ENCODE assay signal across 7 cellular contexts in genomic region chr2:45319683-45320082, GRCh38.
"Had no signal": no experiment of that assay in that cellular context is flagged by ENCODE, and none has a peak within 500 bp of the region (broad histone marks: within the 10 kb centered on the region; RNA-seq: fewer than 3 reads in every experiment).

No MANE protein-coding gene starts in this region.

- FAIRE-seq: K562 had no signal

- ATAC-seq: HCT116, K562 had no signal

- H3K4me3 ChIP-seq: GM23248, HAP-1, K562 had no signal

- H3K9me3 ChIP-seq: HAP-1 had no signal

- DNase-seq: GM23248, H7, HFFc6, IMR-90 had no signal

- H2AFZ ChIP-seq: GM23248 had no signal

- H3K27ac ChIP-seq: GM23248 had no signal

- H3K4me1 ChIP-seq: HAP-1 had no signal

- H3K9ac ChIP-seq: GM23248 had no signal

- H3K36me3 ChIP-seq: HAP-1 had no signal
